7 cellular contexts compared by ENCODE assay signal in the genomic region with DNA sequence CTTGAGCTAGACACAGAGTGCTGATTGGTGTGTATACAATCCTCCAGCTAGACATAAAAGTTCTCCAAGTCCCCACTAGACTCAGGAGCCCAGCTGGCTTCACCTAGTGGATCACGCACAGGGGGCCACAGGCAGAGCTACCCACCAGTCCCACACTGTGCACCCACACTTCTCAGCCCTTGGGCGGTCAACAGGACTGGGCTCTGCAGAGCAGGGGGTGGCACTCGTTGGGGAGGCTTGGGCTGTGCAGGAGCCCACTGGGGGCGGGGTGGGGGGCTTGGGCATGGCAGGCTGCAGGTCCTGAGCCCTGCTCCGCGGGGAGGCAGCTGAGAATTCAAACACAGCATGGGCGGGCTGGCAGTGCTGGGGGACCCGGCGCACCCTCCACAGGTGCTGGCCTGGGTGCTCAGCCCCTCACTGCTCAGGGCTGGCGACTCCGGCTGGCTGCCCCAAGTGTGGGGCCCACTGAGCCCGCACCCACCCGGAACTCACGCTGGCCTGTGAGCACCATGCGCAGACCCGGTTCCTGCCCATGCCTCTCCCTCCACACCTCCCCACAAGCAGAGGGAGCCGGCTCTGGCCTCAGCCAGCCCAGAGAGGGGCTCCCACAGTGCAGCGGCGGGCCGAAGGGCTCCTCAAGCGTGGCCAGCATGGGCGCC.
DNase-seq lines count a peak whose midpoint lies in the region; ATAC-seq and TF ChIP-seq lines count a peak whose summit lies in the region.
"Not testable (repeated sequence)": the region's sequence is repeated elsewhere in the genome, so short reads cannot be mapped to it uniquely, and the experiment has no call there.

No MANE protein-coding gene starts in this region.

- H3K27me3 ChIP-seq in foreskin keratinocyte; lower lobe of right lung (ENCODE audit: low read depth); spleen (replicated peaks in 1 of 7); upper lobe of left lung; aorta (ENCODE audit: control insufficient read depth in 1 of 2, insufficient read depth in 2 of 2, low read length in 1 of 2): not testable (repeated sequence)

- H3K4me1 Mint-ChIP-seq in stimulated activated memory B cell treated with anti-CD40 and anti-IgM and Interleukin-4, amounts not matched to agents 10 μg/mL and 1 μg/mL and 100 μg/mL, for 72 hours = not testable (repeated sequence)

- not testable (repeated sequence) for H3K9me3 ChIP-seq in lower lobe of right lung; aorta (ENCODE audit: control insufficient read depth, low read length)
- H3K9me3 ChIP-seq in spleen = peaks cover 0 to 36% (median 7%) of the 10 kb centered on the region in 8 donors
- peaks cover 0 to 11% (median 0%) of the 10 kb centered on the region in 4 donors for H3K9me3 ChIP-seq in upper lobe of left lung

- not testable (repeated sequence) for H3K27ac ChIP-seq in foreskin keratinocyte; lower lobe of right lung; spleen; upper lobe of left lung; aorta (ENCODE audit: low read depth in 1 of 2, low read length in 2 of 2)

- TF ChIP-seq POLR2A in spleen (IDR thresholded peaks at IDR 0.05); upper lobe of left lung (IDR thresholded peaks at IDR 0.05): not testable (repeated sequence)

- TF ChIP-seq EP300 in upper lobe of left lung (IDR thresholded peaks at IDR 0.05) = not testable (repeated sequence)

- H3K4me3 ChIP-seq in lower lobe of right lung; spleen; upper lobe of left lung; aorta (ENCODE audit: low read length in 2 of 2): not testable (repeated sequence)

- not testable (repeated sequence) for TF ChIP-seq CTCF in foreskin keratinocyte (conservative IDR thresholded peaks at IDR 0.05); lower lobe of right lung (IDR thresholded peaks at IDR 0.05); spleen (IDR thresholded peaks at IDR 0.05 in 8 of 11, conservative IDR thresholded peaks at IDR 0.05 in 3 of 11); upper lobe of left lung (IDR thresholded peaks at IDR 0.05)

- DNase-seq in activated gamma-delta T cell (lab: John Stamatoyannopoulos, UW) (peak; percentile 10), spleen (peak; percentile 71), upper lobe of left lung (peak in 1 of 2 donors; percentile 74)
- not testable (repeated sequence) for DNase-seq in foreskin keratinocyte, lower lobe of right lung, aorta

- ATAC-seq in foreskin keratinocyte (peak; percentile 35), lower lobe of right lung (peak; percentile 28 to 55), upper lobe of left lung (ENCODE audit: low FRiP score in 2 of 2) (peak; percentile 32 to 57), aorta (ENCODE audit: low FRiP score) (peak; percentile 48)
- peak; percentile 47 for ATAC-seq in stimulated activated memory B cell treated with anti-CD40 and anti-IgM and Interleukin-4, amounts not matched to agents 10 μg/mL and 1 μg/mL and 100 μg/mL, for 72 hours

- WGBS in spleen, 5 donors = 85 to 94% (median 92%) methylated on average over 10 to 22 of the region's 22 CpGs
- 95 to 96% methylated on average over 9 to 10 of the region's 22 CpGs for WGBS in upper lobe of left lung, 2 donors
- 85 to 89% methylated on average over 19 to 22 of the region's 22 CpGs for WGBS in aorta, 2 donors

- not testable (repeated sequence) for H3K36me3 Mint-ChIP-seq in stimulated activated memory B cell treated with anti-CD40 and anti-IgM and Interleukin-4, amounts not matched to agents 10 μg/mL and 1 μg/mL and 100 μg/mL, for 72 hours

- not testable (repeated sequence) for H3K4me1 ChIP-seq in foreskin keratinocyte; lower lobe of right lung; spleen; upper lobe of left lung; aorta (ENCODE audit: control insufficient read depth in 1 of 2, insufficient read depth in 2 of 2, low read length in 2 of 2)

- not testable (repeated sequence) for H3K4me3 Mint-ChIP-seq in stimulated activated memory B cell treated with anti-CD40 and anti-IgM and Interleukin-4, amounts not matched to agents 10 μg/mL and 1 μg/mL and 100 μg/mL, for 72 hours

- intact Hi-C loops in lower lobe of right lung (cut with DNase I); spleen (cut with DNase I; ENCODE audit: low total_unique reads); aorta (cut with DNase I): not testable (repeated sequence)

- not testable (repeated sequence) for H3K9me3 Mint-ChIP-seq in stimulated activated memory B cell treated with anti-CD40 and anti-IgM and Interleukin-4, amounts not matched to agents 10 μg/mL and 1 μg/mL and 100 μg/mL, for 72 hours

- not testable (repeated sequence) for H3K27me3 Mint-ChIP-seq in stimulated activated memory B cell treated with anti-CD40 and anti-IgM and Interleukin-4, amounts not matched to agents 10 μg/mL and 1 μg/mL and 100 μg/mL, for 72 hours

- not testable (repeated sequence) for H3K36me3 ChIP-seq in lower lobe of right lung; spleen; upper lobe of left lung; aorta (ENCODE audit: control insufficient read depth in 1 of 2, insufficient read depth in 2 of 2, low read length in 1 of 2)

- not testable (repeated sequence) for H3K27ac Mint-ChIP-seq in stimulated activated memory B cell treated with anti-CD40 and anti-IgM and Interleukin-4, amounts not matched to agents 10 μg/mL and 1 μg/mL and 100 μg/mL, for 72 hours
